Comparison of ENCODE assay signal across 8 cellular contexts in the genomic region with DNA sequence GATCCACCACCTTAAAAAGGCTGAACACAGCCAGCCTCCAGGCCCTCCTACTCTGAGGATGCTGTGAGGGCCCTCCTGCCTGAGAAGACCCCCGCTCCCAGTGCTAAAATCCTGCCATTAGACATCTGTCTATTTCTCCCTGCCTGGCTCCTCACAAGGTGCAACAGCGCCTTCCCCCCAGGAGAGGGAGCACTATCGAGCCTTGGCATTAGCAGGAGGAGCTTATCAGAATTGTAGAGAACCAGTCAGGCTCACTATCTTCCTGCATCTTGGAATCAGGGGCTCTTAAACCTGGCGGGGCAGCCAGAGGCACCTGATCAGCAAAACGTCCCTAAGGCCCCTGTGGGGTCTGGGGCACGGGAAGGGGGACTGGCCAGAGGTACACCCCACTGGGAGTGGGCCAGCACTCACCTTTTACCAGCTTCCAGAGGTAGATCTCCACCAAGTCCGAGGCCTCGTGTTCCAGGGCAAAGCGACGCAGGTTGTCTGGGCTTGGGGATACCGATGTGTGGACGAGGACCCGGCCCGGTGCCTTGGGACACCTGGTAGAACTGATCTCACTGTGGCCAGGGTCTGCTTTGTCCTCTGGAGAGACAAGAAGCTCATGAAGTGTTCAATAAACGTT. TPM values are rescaled to one million over a fixed set of nuclear protein-coding genes. Genes with fewer than 3 reads are reported as not detected.
A peak's percentile ranks its signal among the peaks of the same experiment; 100 is the strongest.
DNase-seq lines count a peak whose midpoint lies in the region; ATAC-seq, FAIRE-seq and TF ChIP-seq lines count a peak whose summit lies in the region.

No MANE protein-coding gene starts in this region.

- FAIRE-seq in HepG2 (lab: Jason Lieb, UNC) = peak; percentile 85

- H3K27me3 Mint-ChIP-seq in activated CD4-positive, alpha-beta T cell treated with anti-CD3 and anti-CD28 coated beads for 36 hours = peaks cover 2% of the 10 kb centered on the region

- H3K27ac Mint-ChIP-seq in activated CD4-positive, alpha-beta T cell treated with anti-CD3 and anti-CD28 coated beads for 36 hours = no peak overlapping the region

- no peaks in the 10 kb centered on the region for H3K36me3 Mint-ChIP-seq in activated CD4-positive, alpha-beta T cell treated with anti-CD3 and anti-CD28 coated beads for 36 hours (ENCODE audit: low read depth)

- WGBS in HepG2 (ENCODE audit: low lambda C conversion rate) = 6% methylated on average over 7 of the region's 15 CpGs

- no peaks in the 10 kb centered on the region for H3K4me1 Mint-ChIP-seq in activated CD4-positive, alpha-beta T cell treated with anti-CD3 and anti-CD28 coated beads for 36 hours

- no peak overlapping the region for H2AFZ ChIP-seq in HCT116 (ENCODE audit: low read depth, low read length, poor library complexity, severe bottlenecking)
- H2AFZ ChIP-seq in HepG2 (ENCODE audit: low read length) = no peak overlapping the region

- no peaks in the 10 kb centered on the region for H3K9me3 Mint-ChIP-seq in activated CD4-positive, alpha-beta T cell treated with anti-CD3 and anti-CD28 coated beads for 36 hours (ENCODE audit: low read depth)

- H3K36me3 ChIP-seq in HCT116 (ENCODE audit: control insufficient read depth in 1 of 2, insufficient read depth in 2 of 2, low read length in 2 of 2) (no peaks in the 10 kb centered on the region), HepG2 (replicated peaks in 1 of 2; ENCODE audit: control insufficient read depth in 1 of 2, insufficient read depth in 2 of 2, low read length in 2 of 2) (no peaks in the 10 kb centered on the region)

- ATAC-seq in HCT116 (peak; percentile 91), HepG2 (peak; percentile 80), GM18517 (IDR thresholded peaks at IDR 0.05; ENCODE audit: unreplicated experiment) (no peak)
- ATAC-seq in activated CD4-positive, alpha-beta T cell treated with anti-CD3 and anti-CD28 coated beads for 36 hours = peak; percentile 83

- no peak for TF ChIP-seq POLR2A in HCT116 (IDR thresholded peaks at IDR 0.05; ENCODE audit: borderline replicate concordance, extremely low read depth, insufficient read depth, insufficient read length)
- no peak for TF ChIP-seq POLR2A in HepG2 (IDR thresholded peaks at IDR 0.05; ENCODE audit: insufficient read depth in 1 of 2, low read depth in 2 of 2, low read length in 2 of 2)

- H3K4me2 ChIP-seq in HCT116 (ENCODE audit: low read length) = no peak overlapping the region
- no peak overlapping the region for H3K4me2 ChIP-seq in HepG2 (ENCODE audit: low read depth, low read length)

- H3K4me3 ChIP-seq in HCT116 (replicated peaks in 1 of 2; ENCODE audit: low read depth in 1 of 2, low read length in 2 of 2) (no peak overlapping the region), HepG2 (replicated peaks in 1 of 3; ENCODE audit: insufficient read depth in 1 of 3, low read depth in 2 of 3, low read length in 3 of 3) (no peak overlapping the region)

- H3K9me3 ChIP-seq in HCT116 (ENCODE audit: control insufficient read depth in 1 of 2, insufficient read depth in 1 of 2, low read depth in 1 of 2, low read length in 2 of 2) (no peaks in the 10 kb centered on the region), HepG2 (ENCODE audit: low read length) (no peaks in the 10 kb centered on the region)

- intact Hi-C loops in HCT116 (cut with micrococcal nuclease) (loop anchor here (5.0 kb wide), 1 partner anchor 35 kb away; no protein-coding TSS in a partner anchor), HepG2 (cut with micrococcal nuclease; ENCODE audit: unreplicated experiment) (loop anchor here (1.0 kb wide), 2 partner anchors 24 to 37 kb away; no protein-coding TSS in a partner anchor)
- intact Hi-C loops in activated CD4-positive, alpha-beta T cell treated with anti-CD3 and anti-CD28 coated beads for 36 hours (cut with DNase I, micrococcal nuclease) = loop anchor here (1.0 kb wide), 3 partner anchors 24 to 168 kb away; no protein-coding TSS in a partner anchor

- peak; percentile 46 for DNase-seq in CMK (ENCODE audit: low read depth)
- DNase-seq in HCT116 (ENCODE audit: low read depth, low spot score) = peak; percentile 38
- DNase-seq in NCI-H446 (lab: John Stamatoyannopoulos, UW) = peak; percentile 47 to 75
- DNase-seq in activated CD4-positive, alpha-beta T cell treated with anti-CD3 and anti-CD28 coated beads for 36 hours = peak; percentile 75
- peak; percentile 75 for DNase-seq in cerebellum (ENCODE audit: low spot score)
- peak; percentile 63 for DNase-seq in HepG2 (ENCODE audit: low spot score)
- DNase-seq in stimulated activated CD4-positive, alpha-beta T cell treated with anti-CD3 and anti-CD28 coated beads, TNF-alpha, amount 100 ng/mL, for 48 hours (ENCODE audit: low read depth in 3 of 3) = peak; percentile 28 to 47 (median 32)

- no peaks in the 10 kb centered on the region for H3K9me2 ChIP-seq in HCT116 (ENCODE audit: insufficient read depth)

- CTCF ChIA-PET in HCT116 (lab: Charles Lee) (interaction anchor here (0.5 to 3.4 kb wide), 28 partner anchors 8 to 548 kb away, joined by 3 to 42 read pairs (median 3); no protein-coding TSS in a partner anchor), HepG2 (lab: Yijun Ruan, JAX; ENCODE audit: low intra/inter-chr PET ratio, low total read pairs) (interaction anchor here (1.7 to 3.6 kb wide), 3 partner anchors 24 to 168 kb away, joined by 14 to 47 read pairs (median 24); no protein-coding TSS in a partner anchor)
- CTCF ChIA-PET in activated CD4-positive, alpha-beta T cell treated with anti-CD3 and anti-CD28 coated beads for 36 hours (lab: Charles Lee) = interaction anchor here (0.6 to 9.3 kb wide), 26 partner anchors 9 to 244 kb away, joined by 3 to 152 read pairs (median 4); partner anchors contain the start of gene RNF169

- H3K4me3 Mint-ChIP-seq in activated CD4-positive, alpha-beta T cell treated with anti-CD3 and anti-CD28 coated beads for 36 hours = no peak overlapping the region

- POLR2A ChIA-PET in HCT116 (lab: Charles Lee) = interaction anchor here (0.9 kb wide), 1 partner anchor 773 kb away, joined by 4 read pairs; no protein-coding TSS in a partner anchor
- POLR2A ChIA-PET in activated CD4-positive, alpha-beta T cell treated with anti-CD3 and anti-CD28 coated beads for 36 hours (lab: Charles Lee) = interaction anchor here (0.6 to 0.7 kb wide), 2 partner anchors 24 to 246 kb away, joined by 3 read pairs; partner anchors contain the start of genes SPCS2 and XRRA1
- POLR2A ChIA-PET in HepG2 (lab: Yijun Ruan, JAX) = interaction anchor here (1.1 to 1.4 kb wide), 2 partner anchors 24 to 37 kb away, joined by 4 to 7 read pairs; no protein-coding TSS in a partner anchor

- H3K79me2 ChIP-seq in HCT116 (ENCODE audit: insufficient read depth, low read length) = no peaks in the 10 kb centered on the region
- no peaks in the 10 kb centered on the region for H3K79me2 ChIP-seq in HepG2 (ENCODE audit: insufficient read depth, low read length)

- no peak overlapping the region for H3K9ac ChIP-seq in HCT116 (ENCODE audit: low read length)
- H3K9ac ChIP-seq in HepG2 (ENCODE audit: insufficient read depth, low read depth, low read length) = no peak overlapping the region

- H3K4me1 ChIP-seq in HCT116 (ENCODE audit: control insufficient read depth in 1 of 2, insufficient read depth in 2 of 2, low read length in 2 of 2) (peaks cover 0 to 6% of the 10 kb centered on the region in 2 experiments; a peak in 1 of 4 replicates), HepG2 (ENCODE audit: insufficient read depth, low read length) (peaks cover 6% of the 10 kb centered on the region)

- H3K27me3 ChIP-seq in HCT116 (ENCODE audit: insufficient read depth, low read length) = no peaks in the 10 kb centered on the region
- H3K27me3 ChIP-seq in HepG2 (ENCODE audit: control insufficient read depth in 1 of 2, insufficient read depth in 2 of 2, low read length in 2 of 2) = peaks cover 4 to 26% of the 10 kb centered on the region in 2 experiments; a peak in 2 of 5 replicates

- no peaks in the 10 kb centered on the region for H4K20me1 ChIP-seq in HCT116 (ENCODE audit: insufficient read depth)
- H4K20me1 ChIP-seq in HepG2 (ENCODE audit: insufficient read depth, low read length) = no peaks in the 10 kb centered on the region; the same call in 1 of the 2 replicates

- in situ Hi-C loops in HepG2 (cut with HindIII; ENCODE audit: extremely low pct_ligation_motif_present, low pct_unique_long_range_greater_than_20kb) = loop anchor here (5.0 kb wide), 2 partner anchors 35 to 170 kb away; no protein-coding TSS in a partner anchor

- BruUV-seq in HCT116 (replicated peaks; lab: Mats Ljungman, UMichigan) (no TSS peak), HepG2 (replicated peaks; lab: Mats Ljungman, UMichigan) (no TSS peak)

- H3K27ac ChIP-seq in HCT116 (ENCODE audit: low read depth, low read length) (no peak overlapping the region), HepG2 (ENCODE audit: extremely low read length, insufficient read depth, low read length) (no peak overlapping the region)

- no peak for TF ChIP-seq EP300 in HepG2 (IDR thresholded peaks at IDR 0.05; ENCODE audit: low read depth in 2 of 2, low read length in 2 of 2)
- no peak for TF ChIP-seq EP300 in HepG2 (CRISPR knock-in tag; IDR thresholded peaks at IDR 0.05; ENCODE audit: borderline replicate concordance)

- TF ChIP-seq CTCF in HCT116 (IDR thresholded peaks at IDR 0.05 in 2 of 3, conservative IDR thresholded peaks at IDR 0.05 in 1 of 3; ENCODE audit: borderline replicate concordance in 1 of 3, insufficient read depth in 1 of 3, low read depth in 2 of 3, low read length in 2 of 3) = peak; percentile 78 to 98 (median 92)
- TF ChIP-seq CTCF in HepG2 (CRISPR knock-in tag; IDR thresholded peaks at IDR 0.05) = peak; percentile 89

- RAD21 ChIA-PET in HCT116 (lab: Charles Lee; ENCODE audit: low non-redundant PET in 1 of 2, low total read pairs in 2 of 2, uncharacterized antibody in 2 of 2, unreplicated experiment in 2 of 2) = interaction anchor here (1.0 to 2.1 kb wide), 5 partner anchors 14 to 37 kb away, joined by 3 to 14 read pairs (median 6); no protein-coding TSS in a partner anchor

- peak; percentile 64 for TF ChIP-seq RAD21 in HCT116 (IDR thresholded peaks at IDR 0.05; ENCODE audit: low read depth)
- peak; percentile 75 for TF ChIP-seq RAD21 in HepG2 (CRISPR knock-in tag; IDR thresholded peaks at IDR 0.05)

RNA-seq across cellular contexts. Expression of gene CHRDL2, which starts 28.7 kb away (rescaled TPM):
- not detected for total RNA-seq in HCT116 (2021; ENCODE audit: unreplicated experiment)
- 0.25 TPM in 1 of 2 replicates, not detected in the other for polyA plus RNA-seq in HCT116 (2012)
- total RNA-seq in activated CD4-positive, alpha-beta T cell treated with anti-CD3 and anti-CD28 coated beads for 36 hours = not detected
- not detected for total RNA-seq in cerebellum
- total RNA-seq in HepG2 (2016; rRNA removed; fragmentation: Illumina TruSeq; extraction: Trizol) = not detected in 2 replicates
- not detected in 2 replicates for total RNA-seq in HepG2 (2016; cell fraction: cytosol; rRNA removed; fragmentation: Illumina TruSeq; extraction: Trizol; ENCODE audit: low read depth)
- total RNA-seq in HepG2 (2016; cell fraction: insoluble cytoplasmic fraction; rRNA removed; fragmentation: Illumina TruSeq; extraction: Trizol) = not detected in 2 replicates
- total RNA-seq in HepG2 (2016; cell fraction: membrane; rRNA removed; fragmentation: Illumina TruSeq; extraction: Trizol) = not detected in 2 replicates
- total RNA-seq in HepG2 (2016; cell fraction: nucleus; rRNA removed; fragmentation: Illumina TruSeq; extraction: Trizol) = not detected in 2 replicates
- polyA plus RNA-seq in HepG2 (2011; rRNA removed) = 0.04 TPM in 1 of 2 replicates, not detected in the other
- 0.07 TPM in 1 of 2 replicates, not detected in the other for polyA plus RNA-seq in HepG2 (2011; cell fraction: cytosol; rRNA removed)
- polyA plus RNA-seq in HepG2 (2011; cell fraction: nucleus; rRNA removed) = 0.16 and 0.34 TPM in 2 replicates
- 0.17 and 1.2 TPM in 2 replicates for polyA plus RNA-seq in HepG2 (2012)
- 0.20 and 0.28 TPM in 2 replicates for polyA plus RNA-seq in HepG2 (2016; cell fraction: cytosol; fragmentation: Illumina TruSeq; extraction: Trizol; ENCODE audit: low read depth)
- 0.41 TPM in 1 of 2 replicates, not detected in the other for polyA plus RNA-seq in HepG2 (2016; cell fraction: insoluble cytoplasmic fraction; fragmentation: Illumina TruSeq; extraction: Trizol; ENCODE audit: low read depth)
- polyA plus RNA-seq in HepG2 (2016; cell fraction: membrane; fragmentation: Illumina TruSeq; extraction: Trizol; ENCODE audit: low read depth) = 0.17 TPM in 1 of 2 replicates, not detected in the other
- polyA plus RNA-seq in HepG2 (2016; cell fraction: nucleus; fragmentation: Illumina TruSeq; extraction: Trizol; ENCODE audit: insufficient read depth, low read depth) = 0.27 and 0.37 TPM in 2 replicates
- 0.20 and 1.1 TPM in 2 replicates for polyA minus RNA-seq in HepG2 (2011; rRNA and poly(A)+ RNA removed; ENCODE audit: low replicate concordance)
- polyA minus RNA-seq in HepG2 (2011; cell fraction: cytosol; rRNA and poly(A)+ RNA removed) = not detected in 2 replicates
- not detected in 2 replicates for polyA minus RNA-seq in HepG2 (2011; cell fraction: nucleus; rRNA and poly(A)+ RNA removed)

RNA-seq across cellular contexts. Expression of gene RNF169, which starts 46.2 kb away (rescaled TPM):
- 22.5 TPM for total RNA-seq in HCT116 (2021; ENCODE audit: unreplicated experiment)
- polyA plus RNA-seq in HCT116 (2012) = 6.7 and 8.4 TPM in 2 replicates
- 10 to 100 TPM; 15.3 to 16.0 TPM for total RNA-seq in activated CD4-positive, alpha-beta T cell treated with anti-CD3 and anti-CD28 coated beads for 36 hours
- total RNA-seq in cerebellum = 31.9 TPM
- 14.2 and 17.0 TPM in 2 replicates for total RNA-seq in HepG2 (2016; rRNA removed; fragmentation: Illumina TruSeq; extraction: Trizol)
- 1.6 and 1.9 TPM in 2 replicates for total RNA-seq in HepG2 (2016; cell fraction: cytosol; rRNA removed; fragmentation: Illumina TruSeq; extraction: Trizol; ENCODE audit: low read depth)
- 14.0 and 15.8 TPM in 2 replicates for total RNA-seq in HepG2 (2016; cell fraction: insoluble cytoplasmic fraction; rRNA removed; fragmentation: Illumina TruSeq; extraction: Trizol)
- 6.1 and 6.8 TPM in 2 replicates for total RNA-seq in HepG2 (2016; cell fraction: membrane; rRNA removed; fragmentation: Illumina TruSeq; extraction: Trizol)
- total RNA-seq in HepG2 (2016; cell fraction: nucleus; rRNA removed; fragmentation: Illumina TruSeq; extraction: Trizol) = 19.7 and 21.7 TPM in 2 replicates
- polyA plus RNA-seq in HepG2 (2011; rRNA removed) = 4.8 and 5.3 TPM in 2 replicates
- 2.3 and 3.3 TPM in 2 replicates for polyA plus RNA-seq in HepG2 (2011; cell fraction: cytosol; rRNA removed)
- 6.3 and 7.5 TPM in 2 replicates for polyA plus RNA-seq in HepG2 (2011; cell fraction: nucleus; rRNA removed)
- 5.4 and 6.4 TPM in 2 replicates for polyA plus RNA-seq in HepG2 (2012)
- polyA plus RNA-seq in HepG2 (2016; cell fraction: cytosol; fragmentation: Illumina TruSeq; extraction: Trizol; ENCODE audit: low read depth) = 0.20 and 0.22 TPM in 2 replicates
- polyA plus RNA-seq in HepG2 (2016; cell fraction: insoluble cytoplasmic fraction; fragmentation: Illumina TruSeq; extraction: Trizol; ENCODE audit: low read depth) = 6.0 and 6.8 TPM in 2 replicates
- polyA plus RNA-seq in HepG2 (2016; cell fraction: membrane; fragmentation: Illumina TruSeq; extraction: Trizol; ENCODE audit: low read depth) = 0.93 and 1.1 TPM in 2 replicates
- polyA plus RNA-seq in HepG2 (2016; cell fraction: nucleus; fragmentation: Illumina TruSeq; extraction: Trizol; ENCODE audit: insufficient read depth, low read depth) = 13.1 and 13.4 TPM in 2 replicates
- polyA minus RNA-seq in HepG2 (2011; rRNA and poly(A)+ RNA removed; ENCODE audit: low replicate concordance) = 15.7 and 33.2 TPM in 2 replicates
- 12.7 and 13.5 TPM in 2 replicates for polyA minus RNA-seq in HepG2 (2011; cell fraction: cytosol; rRNA and poly(A)+ RNA removed)
- polyA minus RNA-seq in HepG2 (2011; cell fraction: nucleus; rRNA and poly(A)+ RNA removed) = 43.4 and 50.1 TPM in 2 replicates
